ENCODE assay signal across 9 cellular contexts in the genomic region with DNA sequence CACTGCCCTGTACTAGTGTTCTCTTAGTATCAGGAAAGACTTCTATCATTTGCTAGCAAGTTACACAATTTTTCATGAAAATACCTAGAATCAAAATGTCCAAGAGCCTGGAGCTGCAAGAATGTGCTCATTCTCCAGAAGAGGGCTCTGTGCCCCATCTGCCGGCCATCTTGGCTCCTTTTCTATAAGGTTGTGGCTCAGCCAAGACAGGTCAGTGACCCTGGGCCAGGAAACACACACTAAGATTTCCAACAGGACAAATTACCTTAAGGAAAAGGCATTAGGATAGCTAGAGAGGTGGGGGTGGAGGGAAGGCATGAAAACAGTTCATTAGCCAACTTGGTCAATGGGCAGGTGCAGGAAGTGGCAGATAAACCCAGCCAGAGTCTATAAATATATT. TPM values are rescaled to one million over a fixed set of nuclear protein-coding genes. Genes with fewer than 3 reads are reported as not detected.
A peak's percentile ranks its signal among the peaks of the same experiment; 100 is the strongest.
DNase-seq lines count a peak whose midpoint lies in the region; ATAC-seq and TF ChIP-seq lines count a peak whose summit lies in the region.
"Had no signal": no experiment of that assay in that cellular context is flagged by ENCODE, and none has a peak within 500 bp of the region (broad histone marks: within the 10 kb centered on the region; RNA-seq: fewer than 3 reads in every experiment).

No MANE protein-coding gene starts in this region.

- H3K27ac Mint-ChIP-seq in activated T-helper 17 cell treated with anti-CD3 and anti-CD28 coated beads, Interleukin-2, amount 50 U/mL, for 72 hours: no peak overlapping the region

- H3K4me3 Mint-ChIP-seq in activated T-helper 17 cell treated with anti-CD3 and anti-CD28 coated beads, Interleukin-2, amount 50 U/mL, for 72 hours: no peak overlapping the region

- H3K4me1 Mint-ChIP-seq in activated T-helper 17 cell treated with anti-CD3 and anti-CD28 coated beads, Interleukin-2, amount 50 U/mL, for 72 hours: no peaks in the 10 kb centered on the region

- no peak overlapping the region; the same call in 1 of the 2 replicates for H3K27ac ChIP-seq in HL-60 (replicated peaks)
- H3K27ac ChIP-seq: Peyer's patch had no signal

- peak; percentile 5 for DNase-seq in GF-D8 (lab: John Stamatoyannopoulos, UW)
- peak; percentile 18 to 54 for DNase-seq in HL-60 (ENCODE audit: low read depth in 1 of 2, low spot score in 1 of 2)
- DNase-seq in islet precursor cell: peak; percentile 61
- DNase-seq in NCI-H774 (lab: John Stamatoyannopoulos, UW): no peak
- no peak for DNase-seq in pons (ENCODE audit: low spot score)

- H3K27me3 Mint-ChIP-seq in activated T-helper 17 cell treated with anti-CD3 and anti-CD28 coated beads, Interleukin-2, amount 50 U/mL, for 72 hours: peaks cover 3% of the 10 kb centered on the region

- peak; percentile 28 for TF ChIP-seq CTCF in HL-60 (IDR thresholded peaks at IDR 0.05; ENCODE audit: insufficient read depth, low read length)

- ATAC-seq in activated T-helper 17 cell treated with anti-CD3 and anti-CD28 coated beads, Interleukin-2, amount 50 U/mL, for 72 hours (replicated peaks): peak; percentile 60
- ATAC-seq in GM21526 (IDR thresholded peaks at IDR 0.05; ENCODE audit: low FRiP score, unreplicated experiment) (no peak), GM19035 (IDR thresholded peaks at IDR 0.05; ENCODE audit: unreplicated experiment) (no peak)

- no peak overlapping the region for H3K4me3 ChIP-seq in HL-60 (replicated peaks; ENCODE audit: insufficient read depth, low read length)
- H3K4me3 ChIP-seq: Peyer's patch had no signal

- H3K27me3 ChIP-seq in HL-60 (ENCODE audit: insufficient read depth, poor library complexity, severe bottlenecking): peaks cover 3% of the 10 kb centered on the region
- H3K27me3 ChIP-seq: Peyer's patch had no signal

- H3K9me3 Mint-ChIP-seq in activated T-helper 17 cell treated with anti-CD3 and anti-CD28 coated beads, Interleukin-2, amount 50 U/mL, for 72 hours: no peaks in the 10 kb centered on the region

- no peaks in the 10 kb centered on the region for H3K36me3 Mint-ChIP-seq in activated T-helper 17 cell treated with anti-CD3 and anti-CD28 coated beads, Interleukin-2, amount 50 U/mL, for 72 hours (ENCODE audit: low read depth)

RNA-seq across cellular contexts. Expression of gene TIMP4, which starts 20.7 kb away (rescaled TPM):
- total RNA-seq in activated T-helper 17 cell treated with anti-CD3 and anti-CD28 coated beads, Interleukin-2, amount 50 U/mL, for 72 hours: not detected

Comparison
In these comparisons a context has a peak if more than half of its experiments do, and no peak if none do; other contexts are left out.
1. DNase-seq: peak in GF-D8 (single experiment), HL-60 (2 of 2) and islet precursor cell (single experiment); none in NCI-H774 (single experiment) and pons (single experiment).